10 cellular contexts compared by ENCODE assay signal in the genomic region with DNA sequence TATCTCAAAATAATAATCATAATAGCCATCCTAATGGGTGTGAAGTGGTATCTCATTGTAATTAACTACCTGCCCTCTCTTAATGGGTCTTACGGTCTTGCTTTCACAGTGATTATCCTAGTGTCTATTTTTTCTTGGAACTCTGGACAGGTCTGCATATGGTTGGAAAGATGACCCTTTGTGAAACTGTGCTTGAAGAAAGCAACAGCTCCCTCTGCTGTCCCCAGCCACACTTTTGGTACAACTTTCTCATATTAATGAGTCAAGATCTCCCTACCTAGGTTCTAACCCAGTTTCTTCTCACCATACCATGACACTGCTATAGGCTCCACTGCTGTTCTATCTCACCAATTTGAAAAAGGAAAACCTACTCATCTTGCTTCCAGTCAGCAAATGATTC. TPM values are rescaled to one million over a fixed set of nuclear protein-coding genes. Genes with fewer than 3 reads are reported as not detected.
DNase-seq lines count a peak whose midpoint lies in the region; ATAC-seq and TF ChIP-seq lines count a peak whose summit lies in the region.
"Had no signal": no experiment of that assay in that cellular context is flagged by ENCODE, and none has a peak within 500 bp of the region (broad histone marks: within the 10 kb centered on the region; RNA-seq: fewer than 3 reads in every experiment).

No MANE protein-coding gene starts in this region.

- CTCF ChIA-PET in AG04449 (lab: Yijun Ruan, JAX) (interaction anchor here (0.7 to 1.3 kb wide), 3 partner anchors 15 to 464 kb away, joined by 3 to 4 read pairs (median 3); no protein-coding TSS in a partner anchor), Panc1 (lab: Charles Lee) (no interaction called here)

- H3K27ac Mint-ChIP-seq in glutamatergic neuron (ENCODE audit: unreplicated experiment) = no peak overlapping the region

- H3K27me3 ChIP-seq in Panc1 (ENCODE audit: control insufficient read depth, insufficient read depth, low read length) (no peaks in the 10 kb centered on the region), esophagus squamous epithelium (no peaks in the 10 kb centered on the region)

- TF ChIP-seq POLR2A in esophagus squamous epithelium (IDR thresholded peaks at IDR 0.05) = no peak

- H3K9me3 ChIP-seq in Panc1 (ENCODE audit: control insufficient read depth, insufficient read depth, low read depth, low read length) (no peaks in the 10 kb centered on the region), esophagus squamous epithelium (no peaks in the 10 kb centered on the region)
- H3K9me3 ChIP-seq: pancreas, thoracic aorta had no signal

- intact Hi-C loops in Panc1 (cut with micrococcal nuclease; ENCODE audit: unreplicated experiment) = no loop called here
- intact Hi-C loops in esophagus squamous epithelium (cut with DNase I) = no loop called here

- in situ Hi-C loops in Panc1 (cut with HindIII; ENCODE audit: low pct_unique_long_range_greater_than_20kb, low sequenced_read_pairs) = no loop called here

- H3K4me3 ChIP-seq in AG04449 (ENCODE audit: low read depth, low read length) = no peak overlapping the region
- H3K4me3 ChIP-seq in Panc1 (ENCODE audit: low read depth in 2 of 2, low read length in 2 of 2) = no peak overlapping the region
- H3K4me3 ChIP-seq in coronary artery = no peak overlapping the region
- no peak overlapping the region for H3K4me3 ChIP-seq in esophagus squamous epithelium
- H3K4me3 ChIP-seq: pancreas, thoracic aorta had no signal

- no peak for DNase-seq in AG04449 (ENCODE audit: low read depth, low spot score)
- DNase-seq in Panc1 (ENCODE audit: low read depth, low spot score) = no peak
- DNase-seq in glutamatergic neuron = peak; percentile 15
- no peak for DNase-seq in NCI-H1694 treated with DMSO at 0.1 percent for 48 hours (lab: John Stamatoyannopoulos, UW)
- DNase-seq in coronary artery (ENCODE audit: low spot score) = no peak
- DNase-seq in esophagus squamous epithelium (lab: John Stamatoyannopoulos, UW) = no peak
- DNase-seq: pancreas had no signal

- H3K4me1 ChIP-seq in Panc1 (ENCODE audit: control insufficient read depth, insufficient read depth, low read length) (no peaks in the 10 kb centered on the region), esophagus squamous epithelium (no peaks in the 10 kb centered on the region)
- H3K4me1 ChIP-seq: pancreas had no signal

- H3K27me3 Mint-ChIP-seq in glutamatergic neuron (ENCODE audit: unreplicated experiment) = no peaks in the 10 kb centered on the region

- no TSS peak for BruUV-seq in Panc1 (replicated peaks; lab: Mats Ljungman, UMichigan)

- H3K36me3 Mint-ChIP-seq in glutamatergic neuron (ENCODE audit: unreplicated experiment) = no peaks in the 10 kb centered on the region

- 79 to 100% methylated on average over 1 of the region's 1 CpG for WGBS in esophagus squamous epithelium, 2 donors

- H3K4me1 Mint-ChIP-seq in glutamatergic neuron (ENCODE audit: low read depth, unreplicated experiment) = peaks cover 2% of the 10 kb centered on the region

- no peaks in the 10 kb centered on the region for H3K36me3 ChIP-seq in Panc1 (ENCODE audit: control insufficient read depth, insufficient read depth, low read length)
- H3K36me3 ChIP-seq in esophagus squamous epithelium = no peaks in the 10 kb centered on the region
- H3K36me3 ChIP-seq: pancreas, thoracic aorta had no signal

- POLR2A ChIA-PET in AG04449 (lab: Yijun Ruan, JAX) = no interaction called here
- POLR2A ChIA-PET in Panc1 (lab: Charles Lee) = no interaction called here

- no peak overlapping the region for H3K27ac ChIP-seq in Panc1 (ENCODE audit: low read length)
- no peak overlapping the region for H3K27ac ChIP-seq in coronary artery
- no peak overlapping the region for H3K27ac ChIP-seq in esophagus squamous epithelium
- H3K27ac ChIP-seq: pancreas, thoracic aorta had no signal

- H3K9me3 Mint-ChIP-seq in glutamatergic neuron (ENCODE audit: unreplicated experiment) = no peaks in the 10 kb centered on the region

- ATAC-seq in Panc1 (no peak), GM19023 (IDR thresholded peaks at IDR 0.05; ENCODE audit: unreplicated experiment) (no peak)

- TF ChIP-seq CTCF in AG04449 (IDR thresholded peaks at IDR 0.05; ENCODE audit: insufficient read depth, low read length, missing control alignments) = peak; percentile 26
- peak; percentile 37; the same call in 1 of the 3 replicates for TF ChIP-seq CTCF in GM12872 (IDR thresholded peaks at IDR 0.05; ENCODE audit: insufficient read depth, low read depth, low read length)
- TF ChIP-seq CTCF in Panc1 (IDR thresholded peaks at IDR 0.05) = peak; percentile 32; the same call in 1 of the 2 replicates
- TF ChIP-seq CTCF in glutamatergic neuron (IDR thresholded peaks at IDR 0.05; ENCODE audit: partially characterized antibody, unreplicated experiment) = no peak
- TF ChIP-seq CTCF in coronary artery (IDR thresholded peaks at IDR 0.05) = no peak
- peak in 1 of 6 experiments; percentile 21 for TF ChIP-seq CTCF in esophagus squamous epithelium (IDR thresholded peaks at IDR 0.05)

- no peak overlapping the region for H3K4me3 Mint-ChIP-seq in glutamatergic neuron (ENCODE audit: unreplicated experiment)

RNA-seq across cellular contexts. Expression of a gene that starts 2.4 kb away (rescaled TPM):
- not detected for total RNA-seq in Panc1 (2021; ENCODE audit: unreplicated experiment)
- not detected for polyA plus RNA-seq in Panc1 (2012; ENCODE audit: insufficient read length)
- total RNA-seq in glutamatergic neuron (ENCODE audit: unreplicated experiment) = not detected
- not detected for total RNA-seq in esophagus squamous epithelium
- total RNA-seq: pancreas, thoracic aorta had no signal
- polyA plus RNA-seq: pancreas had no signal

Comparison
In these comparisons a context has a peak if more than half of its experiments do, and no peak if none do; other contexts are left out.
1. CTCF ChIP-seq: peak in AG04449 (single experiment), GM12872 (single experiment) and Panc1 (single experiment); none in glutamatergic neuron (single experiment) and coronary artery (single experiment).